1 cellular context compared by ENCODE assay signal in genomic region chr5:55994998-55995914, GRCh38.
TF ChIP-seq lines count a peak whose summit lies in the region.

No MANE protein-coding gene starts in this region.

TF ChIP-seq in HepG2, 621 proteins besides CTCF, POLR2A, EP300 and RAD21 (continued from another document and continues in another):
- TF ChIP-seq FUBP1 (CRISPR knock-in tag; IDR thresholded peaks at IDR 0.05; ENCODE audit: borderline replicate concordance) = no peak
- peak; percentile 85; the same call in 1 of the 2 replicates for TF ChIP-seq SAFB2 (CRISPR knock-in tag; IDR thresholded peaks at IDR 0.05; ENCODE audit: borderline replicate concordance, low read depth)
- TF ChIP-seq, protein P1, sequence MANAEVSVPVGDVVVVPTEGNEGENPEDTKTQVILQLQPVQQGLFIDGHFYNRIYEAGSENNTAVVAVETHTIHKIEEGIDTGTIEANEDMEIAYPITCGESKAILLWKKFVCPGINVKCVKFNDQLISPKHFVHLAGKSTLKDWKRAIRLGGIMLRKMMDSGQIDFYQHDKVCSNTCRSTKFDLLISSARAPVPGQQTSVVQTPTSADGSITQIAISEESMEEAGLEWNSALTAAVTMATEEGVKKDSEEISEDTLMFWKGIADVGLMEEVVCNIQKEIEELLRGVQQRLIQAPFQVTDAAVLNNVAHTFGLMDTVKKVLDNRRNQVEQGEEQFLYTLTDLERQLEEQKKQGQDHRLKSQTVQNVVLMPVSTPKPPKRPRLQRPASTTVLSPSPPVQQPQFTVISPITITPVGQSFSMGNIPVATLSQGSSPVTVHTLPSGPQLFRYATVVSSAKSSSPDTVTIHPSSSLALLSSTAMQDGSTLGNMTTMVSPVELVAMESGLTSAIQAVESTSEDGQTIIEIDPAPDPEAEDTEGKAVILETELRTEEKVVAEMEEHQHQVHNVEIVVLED (CRISPR knock-in tag; IDR thresholded peaks at IDR 0.05; ENCODE audit: borderline replicate concordance) = peak; percentile 73
- peak in 1 of 2 experiments; percentile 73; a peak in 2 of 4 replicates for TF ChIP-seq KLF16 (CRISPR knock-in tag; IDR thresholded peaks at IDR 0.05)
- no peak for TF ChIP-seq MTF2 (CRISPR knock-in tag; IDR thresholded peaks at IDR 0.05; ENCODE audit: borderline replicate concordance)
- no peak for TF ChIP-seq PRDM15 (CRISPR knock-in tag; IDR thresholded peaks at IDR 0.05)
- TF ChIP-seq ZC3H13 (CRISPR knock-in tag; IDR thresholded peaks at IDR 0.05) = 0 out of 2 replicates have a peak, but pooled peaks have one; percentile 13
- TF ChIP-seq ZNF800 (CRISPR knock-in tag; IDR thresholded peaks at IDR 0.05) = no peak
- TF ChIP-seq MAZ (IDR thresholded peaks at IDR 0.05; ENCODE audit: borderline replicate concordance, low read depth, low read length) = no peak; the same call in none of the 2 replicates
- peak; percentile 89 for TF ChIP-seq MAZ (CRISPR knock-in tag; IDR thresholded peaks at IDR 0.05; ENCODE audit: low read depth)
- no peak for TF ChIP-seq ZNF816 (CRISPR knock-in tag; IDR thresholded peaks at IDR 0.05; ENCODE audit: borderline replicate concordance)
- TF ChIP-seq, protein P2, sequence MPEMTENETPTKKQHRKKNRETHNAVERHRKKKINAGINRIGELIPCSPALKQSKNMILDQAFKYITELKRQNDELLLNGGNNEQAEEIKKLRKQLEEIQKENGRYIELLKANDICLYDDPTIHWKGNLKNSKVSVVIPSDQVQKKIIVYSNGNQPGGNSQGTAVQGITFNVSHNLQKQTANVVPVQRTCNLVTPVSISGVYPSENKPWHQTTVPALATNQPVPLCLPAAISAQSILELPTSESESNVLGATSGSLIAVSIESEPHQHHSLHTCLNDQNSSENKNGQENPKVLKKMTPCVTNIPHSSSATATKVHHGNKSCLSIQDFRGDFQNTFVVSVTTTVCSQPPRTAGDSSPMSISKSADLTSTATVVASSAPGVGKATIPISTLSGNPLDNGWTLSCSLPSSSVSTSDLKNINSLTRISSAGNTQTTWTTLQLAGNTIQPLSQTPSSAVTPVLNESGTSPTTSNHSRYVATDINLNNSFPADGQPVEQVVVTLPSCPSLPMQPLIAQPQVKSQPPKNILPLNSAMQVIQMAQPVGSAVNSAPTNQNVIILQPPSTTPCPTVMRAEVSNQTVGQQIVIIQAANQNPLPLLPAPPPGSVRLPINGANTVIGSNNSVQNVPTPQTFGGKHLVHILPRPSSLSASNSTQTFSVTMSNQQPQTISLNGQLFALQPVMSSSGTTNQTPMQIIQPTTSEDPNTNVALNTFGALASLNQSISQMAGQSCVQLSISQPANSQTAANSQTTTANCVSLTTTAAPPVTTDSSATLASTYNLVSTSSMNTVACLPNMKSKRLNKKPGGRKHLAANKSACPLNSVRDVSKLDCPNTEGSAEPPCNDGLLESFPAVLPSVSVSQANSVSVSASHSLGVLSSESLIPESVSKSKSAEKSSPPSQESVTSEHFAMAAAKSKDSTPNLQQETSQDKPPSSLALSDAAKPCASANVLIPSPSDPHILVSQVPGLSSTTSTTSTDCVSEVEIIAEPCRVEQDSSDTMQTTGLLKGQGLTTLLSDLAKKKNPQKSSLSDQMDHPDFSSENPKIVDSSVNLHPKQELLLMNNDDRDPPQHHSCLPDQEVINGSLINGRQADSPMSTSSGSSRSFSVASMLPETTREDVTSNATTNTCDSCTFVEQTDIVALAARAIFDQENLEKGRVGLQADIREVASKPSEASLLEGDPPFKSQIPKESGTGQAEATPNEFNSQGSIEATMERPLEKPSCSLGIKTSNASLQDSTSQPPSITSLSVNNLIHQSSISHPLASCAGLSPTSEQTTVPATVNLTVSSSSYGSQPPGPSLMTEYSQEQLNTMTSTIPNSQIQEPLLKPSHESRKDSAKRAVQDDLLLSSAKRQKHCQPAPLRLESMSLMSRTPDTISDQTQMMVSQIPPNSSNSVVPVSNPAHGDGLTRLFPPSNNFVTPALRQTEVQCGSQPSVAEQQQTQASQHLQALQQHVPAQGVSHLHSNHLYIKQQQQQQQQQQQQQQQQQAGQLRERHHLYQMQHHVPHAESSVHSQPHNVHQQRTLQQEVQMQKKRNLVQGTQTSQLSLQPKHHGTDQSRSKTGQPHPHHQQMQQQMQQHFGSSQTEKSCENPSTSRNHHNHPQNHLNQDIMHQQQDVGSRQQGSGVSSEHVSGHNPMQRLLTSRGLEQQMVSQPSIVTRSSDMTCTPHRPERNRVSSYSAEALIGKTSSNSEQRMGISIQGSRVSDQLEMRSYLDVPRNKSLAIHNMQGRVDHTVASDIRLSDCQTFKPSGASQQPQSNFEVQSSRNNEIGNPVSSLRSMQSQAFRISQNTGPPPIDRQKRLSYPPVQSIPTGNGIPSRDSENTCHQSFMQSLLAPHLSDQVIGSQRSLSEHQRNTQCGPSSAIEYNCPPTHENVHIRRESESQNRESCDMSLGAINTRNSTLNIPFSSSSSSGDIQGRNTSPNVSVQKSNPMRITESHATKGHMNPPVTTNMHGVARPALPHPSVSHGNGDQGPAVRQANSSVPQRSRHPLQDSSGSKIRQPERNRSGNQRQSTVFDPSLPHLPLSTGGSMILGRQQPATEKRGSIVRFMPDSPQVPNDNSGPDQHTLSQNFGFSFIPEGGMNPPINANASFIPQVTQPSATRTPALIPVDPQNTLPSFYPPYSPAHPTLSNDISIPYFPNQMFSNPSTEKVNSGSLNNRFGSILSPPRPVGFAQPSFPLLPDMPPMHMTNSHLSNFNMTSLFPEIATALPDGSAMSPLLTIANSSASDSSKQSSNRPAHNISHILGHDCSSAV (CRISPR knock-in tag; IDR thresholded peaks at IDR 0.05; ENCODE audit: borderline replicate concordance) = no peak
- TF ChIP-seq MTERF4 (CRISPR knock-in tag; IDR thresholded peaks at IDR 0.05) = no peak
- peak; percentile 44; the same call in 1 of the 2 replicates for TF ChIP-seq IKZF5 (CRISPR knock-in tag; IDR thresholded peaks at IDR 0.05)
- TF ChIP-seq ZNF567 (CRISPR knock-in tag; IDR thresholded peaks at IDR 0.05; ENCODE audit: borderline replicate concordance) = no peak
- no peak; the same call in 1 of the 2 replicates for TF ChIP-seq ZNF546 (CRISPR knock-in tag; conservative IDR thresholded peaks at IDR 0.05)
- TF ChIP-seq GMEB2 (CRISPR knock-in tag; IDR thresholded peaks at IDR 0.05; ENCODE audit: low read depth) = peak; percentile 45; the same call in 1 of the 2 replicates
- TF ChIP-seq, protein P3, sequence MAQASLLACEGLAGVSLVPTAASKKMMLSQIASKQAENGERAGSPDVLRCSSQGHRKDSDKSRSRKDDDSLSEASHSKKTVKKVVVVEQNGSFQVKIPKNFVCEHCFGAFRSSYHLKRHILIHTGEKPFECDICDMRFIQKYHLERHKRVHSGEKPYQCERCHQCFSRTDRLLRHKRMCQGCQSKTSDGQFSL (CRISPR knock-in tag; IDR thresholded peaks at IDR 0.05) = peak; percentile 24
- no peak for TF ChIP-seq STAT6 (CRISPR knock-in tag; IDR thresholded peaks at IDR 0.05; ENCODE audit: borderline replicate concordance)
- peak; percentile 72; the same call in 1 of the 2 replicates for TF ChIP-seq PAX8 (CRISPR knock-in tag; IDR thresholded peaks at IDR 0.05; ENCODE audit: borderline replicate concordance)
- TF ChIP-seq ATM (IDR thresholded peaks at IDR 0.05; ENCODE audit: borderline replicate concordance) = no peak
- peak; percentile 48 for TF ChIP-seq TAF1 (CRISPR knock-in tag; IDR thresholded peaks at IDR 0.05)
- peak; percentile 99 for TF ChIP-seq SP4 (CRISPR knock-in tag; IDR thresholded peaks at IDR 0.05)
- TF ChIP-seq TP53 (CRISPR knock-in tag; conservative IDR thresholded peaks at IDR 0.05) = no peak
- TF ChIP-seq ASH2L (IDR thresholded peaks at IDR 0.05; ENCODE audit: insufficient read length, low read depth, low read length) = peak; percentile 89
